Comparison of ENCODE assay signal across 27 cellular contexts in the genomic region with DNA sequence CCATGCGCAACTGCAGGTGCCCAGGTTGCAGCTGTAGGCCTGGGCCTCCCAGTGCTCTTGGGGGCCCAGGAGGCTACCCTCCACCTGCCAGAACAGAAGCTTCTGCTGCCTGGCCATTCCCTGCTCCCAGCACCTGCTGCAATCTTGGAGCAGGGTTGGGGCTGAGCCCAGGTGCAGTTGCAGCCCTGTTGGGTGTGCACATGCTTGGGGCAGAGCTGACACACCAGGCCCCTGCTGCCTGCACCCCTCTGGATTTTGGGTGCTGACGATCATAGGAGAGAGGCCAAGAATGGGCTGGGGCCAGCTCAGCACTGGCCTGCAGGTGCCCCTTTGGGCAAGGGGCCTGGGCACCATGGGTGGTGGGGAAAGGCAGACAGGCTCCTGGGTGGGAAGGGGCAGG.
"Had no signal": no experiment of that assay in that cellular context is flagged by ENCODE, and none has a peak within 500 bp of the region (broad histone marks: within the 10 kb centered on the region; RNA-seq: fewer than 3 reads in every experiment).

No MANE protein-coding gene starts in this region.

- H3K4me3 Mint-ChIP-seq: effector memory CD8-positive, alpha-beta T cell; immature natural killer cell; memory B cell; mesothelial cell of epicardium; nephron; neural progenitor cell; stimulated activated naive CD8-positive, alpha-beta T cell treated with anti-CD3 and anti-CD28 coated beads, Interleukin-15, Interleukin-2, amounts not matched to agents 100 ng/mL and 50 ng/mL, for 24 hours had no signal

- H3K27ac Mint-ChIP-seq: effector memory CD8-positive, alpha-beta T cell; mesothelial cell of epicardium; nephron; neural progenitor cell; stimulated activated naive CD8-positive, alpha-beta T cell treated with anti-CD3 and anti-CD28 coated beads, Interleukin-15, Interleukin-2, amounts not matched to agents 100 ng/mL and 50 ng/mL, for 24 hours had no signal

- H3K9me3 Mint-ChIP-seq: effector memory CD8-positive, alpha-beta T cell had no signal

- ATAC-seq: effector memory CD8-positive, alpha-beta T cell; left ventricle myocardium superior; mucosa of descending colon; sciatic nerve had no signal

- H3K36me3 Mint-ChIP-seq: mesothelial cell of epicardium, neural progenitor cell had no signal

- H3K4me1 ChIP-seq: esophagus squamous epithelium, neural progenitor cell, prostate gland, right atrium auricular region, suprapubic skin, transverse colon, vagina had no signal

- H3K36me3 ChIP-seq: esophagus squamous epithelium, neural progenitor cell, prostate gland, right atrium auricular region, suprapubic skin, transverse colon, vagina had no signal

- H3K27ac ChIP-seq: esophagus squamous epithelium, neural progenitor cell, prostate gland, right atrium auricular region, suprapubic skin, transverse colon, vagina had no signal

- H3K27me3 Mint-ChIP-seq: effector memory CD8-positive, alpha-beta T cell; memory B cell; naive B cell; stimulated activated naive CD8-positive, alpha-beta T cell treated with anti-CD3 and anti-CD28 coated beads, Interleukin-15, Interleukin-2, amounts not matched to agents 100 ng/mL and 50 ng/mL, for 24 hours had no signal

- H3K27me3 ChIP-seq: esophagus squamous epithelium, neural progenitor cell, right atrium auricular region, suprapubic skin, transverse colon, vagina had no signal

- DNase-seq: cerebellar nuclear complex; cortex of kidney; effector memory CD8-positive, alpha-beta T cell; erythroblast; esophagus squamous epithelium; foreskin melanocyte; hypothalamus; immature natural killer cell; islet precursor cell; kidney glomerular epithelial cell; left ventricle myocardium superior; mucosa of descending colon; naive B cell; nucleus accumbens; transverse colon had no signal

- H3K4me1 Mint-ChIP-seq: immature natural killer cell, mesothelial cell of epicardium, nephron, neural progenitor cell had no signal

- H3K4me3 ChIP-seq: esophagus squamous epithelium, lung, mucosa of descending colon, neural progenitor cell, prostate gland, right atrium auricular region, smooth muscle cell, suprapubic skin, transverse colon, vagina had no signal

- H3K9me3 ChIP-seq: prostate gland, right atrium auricular region, transverse colon, vagina had no signal
